ENCODE assay signal across 1 cellular context in genomic region chr6:636488-636887, GRCh38.
TF ChIP-seq lines count a peak whose summit lies in the region.

No MANE protein-coding gene starts in this region.

TF ChIP-seq in GM12878, 131 proteins besides CTCF, POLR2A, EP300 and RAD21 (continued from another document and continues in another):
- TF ChIP-seq RCOR1 (conservative IDR thresholded peaks at IDR 0.05; ENCODE audit: low read depth, low read length) (no peak), CREM (IDR thresholded peaks at IDR 0.05; ENCODE audit: low read depth) (peak; percentile 86), GATAD2B (conservative IDR thresholded peaks at IDR 0.05; ENCODE audit: low read depth) (no peak), TCF7 (IDR thresholded peaks at IDR 0.05; ENCODE audit: borderline replicate concordance) (no peak), BCL11A (IDR thresholded peaks at IDR 0.05; ENCODE audit: low read depth, low read length) (peak; percentile 49; the same call in 1 of the 2 replicates), NKRF (conservative IDR thresholded peaks at IDR 0.05) (no peak), CEBPB (IDR thresholded peaks at IDR 0.05; ENCODE audit: borderline replicate concordance in 1 of 2, low read depth in 2 of 2, low read length in 2 of 2) (no peak), PML (IDR thresholded peaks at IDR 0.05; ENCODE audit: low read length) (no peak), JUNB (IDR thresholded peaks at IDR 0.05) (peak; percentile 98), E4F1 (IDR thresholded peaks at IDR 0.05; ENCODE audit: borderline replicate concordance, partially characterized antibody) (no peak), EED (IDR thresholded peaks at IDR 0.05; ENCODE audit: low read depth) (peak; percentile 79), MYC (IDR thresholded peaks at IDR 0.05; ENCODE audit: insufficient read depth, insufficient read length, insufficient replicate concordance, low read length, severe bottlenecking) (no peak), SKIL (IDR thresholded peaks at IDR 0.05; ENCODE audit: low read depth, poor library complexity, severe bottlenecking) (peak; percentile 67), SMARCA5 (IDR thresholded peaks at IDR 0.05) (no peak), FOS (IDR thresholded peaks at IDR 0.05; ENCODE audit: borderline replicate concordance, extremely low read depth, insufficient read length) (no peak), USF1 (IDR thresholded peaks at IDR 0.05; ENCODE audit: borderline replicate concordance, extremely low read length, insufficient read depth, low read depth, low read length) (no peak), MAX (IDR thresholded peaks at IDR 0.05; ENCODE audit: low read depth, low read length) (no peak), NFIC (IDR thresholded peaks at IDR 0.05; ENCODE audit: low read depth, low read length) (peak; percentile 75; the same call in 1 of the 2 replicates), E2F8 (IDR thresholded peaks at IDR 0.05; ENCODE audit: low read depth, partially characterized antibody) (no peak), EGR1 (IDR thresholded peaks at IDR 0.05; ENCODE audit: borderline replicate concordance in 1 of 2, low read depth in 2 of 2, low read length in 2 of 2) (no peak), PRDM15 (CRISPR knock-in tag; IDR thresholded peaks at IDR 0.05) (no peak), KLF5 (IDR thresholded peaks at IDR 0.05; ENCODE audit: partially characterized antibody) (no peak), NR2F1 (conservative IDR thresholded peaks at IDR 0.05) (no peak), IKZF2 (IDR thresholded peaks at IDR 0.05) (peak; percentile 59 to 61), RUNX3 (IDR thresholded peaks at IDR 0.05; ENCODE audit: low read length) (peak; percentile 46; the same call in 1 of the 2 replicates), BCL3 (IDR thresholded peaks at IDR 0.05; ENCODE audit: borderline replicate concordance, insufficient read depth, low read depth, low read length, poor library complexity, severe bottlenecking) (no peak), CREB1 (IDR thresholded peaks at IDR 0.05; ENCODE audit: low read depth) (peak; percentile 85), SREBF2 (IDR thresholded peaks at IDR 0.05; ENCODE audit: low read length) (no peak), MYB (IDR thresholded peaks at IDR 0.05; ENCODE audit: borderline replicate concordance, low read depth, low read length) (no peak), BHLHE40 (IDR thresholded peaks at IDR 0.05; ENCODE audit: borderline replicate concordance in 1 of 2, low read depth in 2 of 2, low read length in 1 of 2) (no peak), MLLT1 (IDR thresholded peaks at IDR 0.05) (no peak), NR2C2 (IDR thresholded peaks at IDR 0.05; ENCODE audit: borderline replicate concordance, control insufficient read depth, insufficient read length, low read depth) (no peak), CHD2 (IDR thresholded peaks at IDR 0.05; ENCODE audit: borderline replicate concordance, low read depth, low read length) (no peak), REST (IDR thresholded peaks at IDR 0.05; ENCODE audit: low read depth, low read length) (no peak), HDAC2 (IDR thresholded peaks at IDR 0.05) (no peak)
